8 cellular contexts compared by ENCODE assay signal in genomic region chr9:128552153-128552743, GRCh38. TPM values are rescaled to one million over a fixed set of nuclear protein-coding genes. Genes with fewer than 3 reads are reported as not detected.
A peak's percentile ranks its signal among the peaks of the same experiment; 100 is the strongest.
DNase-seq lines count a peak whose midpoint lies in the region; ATAC-seq, FAIRE-seq and TF ChIP-seq lines count a peak whose summit lies in the region.

TSS of gene SPTAN1 (plus strand) at chr9:128552587. CDS start at chr9:128566741, 14,154 bp downstream.

- H3K9me3 ChIP-seq in small intestine (ENCODE audit: control insufficient read depth, low read depth) = no peaks in the 10 kb centered on the region

- peak; percentile 49 for ATAC-seq in GM18873 (IDR thresholded peaks at IDR 0.05; ENCODE audit: low FRiP score, unreplicated experiment)
- peak; percentile 71 for ATAC-seq in HG03108 (IDR thresholded peaks at IDR 0.05; ENCODE audit: unreplicated experiment)

- POLR2A ChIA-PET in AG04449 (lab: Yijun Ruan, JAX) = interaction anchor here (0.6 to 4.6 kb wide), 28 partner anchors 9 to 195 kb away, joined by 3 to 25 read pairs (median 5); partner anchors contain the start of genes GLE1 and SET

- CTCF ChIA-PET in AG04449 (lab: Yijun Ruan, JAX) = interaction anchor here (0.9 to 2.0 kb wide), 4 partner anchors 20 to 150 kb away, joined by 3 to 9 read pairs (median 6); no protein-coding TSS in a partner anchor

- TF ChIP-seq CTCF in AG04449 (IDR thresholded peaks at IDR 0.05; ENCODE audit: insufficient read depth, low read length, missing control alignments) = peak; percentile 28
- TF ChIP-seq CTCF in VCaP (conservative IDR thresholded peaks at IDR 0.05) = peak; percentile 4; the same call in 1 of the 2 replicates

- no peaks in the 10 kb centered on the region for H3K36me3 ChIP-seq in small intestine (ENCODE audit: control insufficient read depth in 2 of 2, insufficient read depth in 2 of 2, low read length in 2 of 2)

- H3K27me3 ChIP-seq in small intestine (ENCODE audit: control insufficient read depth in 2 of 2, insufficient read depth in 2 of 2, low read length in 2 of 2) = no peaks in the 10 kb centered on the region

- peak within 1 kb of the TSS; percentile 78 for H3K4me3 ChIP-seq in AG04449 (ENCODE audit: low read depth, low read length)
- peak within 1 kb of the TSS; percentile 87 to 97 for H3K4me3 ChIP-seq in small intestine (ENCODE audit: low read depth in 1 of 2, low read length in 2 of 2)

- no peak for FAIRE-seq in small intestine (lab: Jason Lieb, UNC)

- peak within 1 kb of the TSS; percentile 93 for H3K27ac ChIP-seq in VCaP
- peak within 1 kb of the TSS; percentile 91 to 98 for H3K27ac ChIP-seq in small intestine (ENCODE audit: low read depth in 1 of 2, low read length in 1 of 2)

- 0 to 1% (median 0%) methylated on average over 42 to 81 of the region's 81 CpGs for whole genome bisulfite sequencing in small intestine, 3 donors

- peaks cover 4 to 13% of the 10 kb centered on the region in 2 donors for H3K4me1 ChIP-seq in small intestine (ENCODE audit: control insufficient read depth in 2 of 2, insufficient read depth in 1 of 2, low read depth in 1 of 2, low read length in 1 of 2)

- in situ Hi-C loops in T47D (cut with HindIII; ENCODE audit: low pct_unique_long_range_greater_than_20kb, low sequenced_read_pairs) = no loop called here

- DNase-seq in AG04449 (ENCODE audit: low read depth, low spot score) (no peak), NCI-H2196 treated with DMSO at 0.1 percent for 48 hours (lab: John Stamatoyannopoulos, UW; ENCODE audit: unreplicated experiment) (peak; percentile 79), T47D (ENCODE audit: low read depth in 1 of 2, low spot score in 1 of 2) (peak; percentile 92 to 93), iPS-NIHi11 (ENCODE audit: low spot score) (peak; percentile 97), small intestine (peak; percentile 86)

RNA-seq across cellular contexts. Expression of gene SPTAN1, which starts in this region (rescaled TPM):
- polyA plus RNA-seq in small intestine = 100 to 1,000 TPM in 2 of 3 donors, 10 to 100 TPM in 1; 98.1 to 154 (median 150) TPM
